Comparison of ENCODE assay signal across 2 cellular contexts in genomic region chr19:39168258-39169142, GRCh38.
TF ChIP-seq lines count a peak whose summit lies in the region.

No MANE protein-coding gene starts in this region.

TF ChIP-seq in HEK293, 187 proteins besides CTCF, POLR2A, EP300 and RAD21:
- TF ChIP-seq GLIS2 (tag by site-specific recombination; IDR thresholded peaks at IDR 0.05), result peak; percentile 70
- TF ChIP-seq AEBP2 (tag by site-specific recombination; IDR thresholded peaks at IDR 0.05; ENCODE audit: borderline replicate concordance), result no peak
- no peak for TF ChIP-seq ZNF549 (tag by site-specific recombination; IDR thresholded peaks at IDR 0.05)
- TF ChIP-seq BCL11A (tag by site-specific recombination; IDR thresholded peaks at IDR 0.05; ENCODE audit: low read depth), result 0 out of 2 replicates have a peak, but pooled peaks have one; percentile 0
- no peak for TF ChIP-seq ZNF510 (tag by site-specific recombination; IDR thresholded peaks at IDR 0.05; ENCODE audit: insufficient replicate concordance)
- no peak for TF ChIP-seq ATF2 (tag by site-specific recombination; IDR thresholded peaks at IDR 0.05; ENCODE audit: low read depth)
- no peak for TF ChIP-seq GLIS1 (tag by site-specific recombination; IDR thresholded peaks at IDR 0.05)
- no peak for TF ChIP-seq KLF16 (tag by site-specific recombination; IDR thresholded peaks at IDR 0.05)
- no peak for TF ChIP-seq ZNF155 (tag by site-specific recombination; IDR thresholded peaks at IDR 0.05)
- no peak for TF ChIP-seq EGR2 (tag by site-specific recombination; IDR thresholded peaks at IDR 0.05; ENCODE audit: low read depth)
- no peak for TF ChIP-seq ZNF214 (tag by site-specific recombination; IDR thresholded peaks at IDR 0.05; ENCODE audit: borderline replicate concordance)
- TF ChIP-seq ZNF692 (tag by site-specific recombination; IDR thresholded peaks at IDR 0.05), result peak; percentile 20; the same call in 1 of the 2 replicates
- TF ChIP-seq FEZF1 (tag by site-specific recombination; IDR thresholded peaks at IDR 0.05), result no peak
- TF ChIP-seq SP2 (tag by site-specific recombination; IDR thresholded peaks at IDR 0.05), result no peak
- no peak for TF ChIP-seq ZNF169 (tag by site-specific recombination; IDR thresholded peaks at IDR 0.05)
- TF ChIP-seq ZNF423 (tag by site-specific recombination; IDR thresholded peaks at IDR 0.05), result 0 out of 2 replicates have a peak, but pooled peaks have one; percentile 9
- TF ChIP-seq RBAK (tag by site-specific recombination; IDR thresholded peaks at IDR 0.05), result no peak
- TF ChIP-seq TRIM28 (IDR thresholded peaks at IDR 0.05; ENCODE audit: borderline replicate concordance, low read length), result no peak
- TF ChIP-seq SCRT2 (tag by site-specific recombination; IDR thresholded peaks at IDR 0.05), result no peak
- no peak for TF ChIP-seq ZNF37A (tag by site-specific recombination; IDR thresholded peaks at IDR 0.05)
- no peak for TF ChIP-seq ZNF555 (tag by site-specific recombination; conservative IDR thresholded peaks at IDR 0.05)
- no peak for TF ChIP-seq ZBTB17 (tag by site-specific recombination; IDR thresholded peaks at IDR 0.05)
- TF ChIP-seq ZNF558 (tag by site-specific recombination; IDR thresholded peaks at IDR 0.05), result no peak
- no peak for TF ChIP-seq MYNN (tag by site-specific recombination; IDR thresholded peaks at IDR 0.05; ENCODE audit: borderline replicate concordance)
- no peak for TF ChIP-seq ZNF830 (tag by site-specific recombination; IDR thresholded peaks at IDR 0.05; ENCODE audit: low read depth)
- no peak for TF ChIP-seq ZNF202 (tag by site-specific recombination; IDR thresholded peaks at IDR 0.05; ENCODE audit: borderline replicate concordance)
- no peak for TF ChIP-seq SETDB1 (IDR thresholded peaks at IDR 0.05; ENCODE audit: insufficient read length, low read length)
- TF ChIP-seq ZNF626 (tag by site-specific recombination; IDR thresholded peaks at IDR 0.05), result no peak

TF ChIP-seq in H1, 55 proteins besides CTCF, POLR2A, EP300 and RAD21:
- no peak for TF ChIP-seq SIRT6 (IDR thresholded peaks at IDR 0.05; ENCODE audit: low read length)
- no peak for TF ChIP-seq YY1 (IDR thresholded peaks at IDR 0.05; ENCODE audit: low read depth, low read length)
- TF ChIP-seq KDM4A (IDR thresholded peaks at IDR 0.05; ENCODE audit: low read depth, low read length, severe bottlenecking), result no peak
- no peak for TF ChIP-seq JUND (IDR thresholded peaks at IDR 0.05; ENCODE audit: low read length)
- no peak for TF ChIP-seq CTBP2 (IDR thresholded peaks at IDR 0.05; ENCODE audit: borderline replicate concordance, insufficient read depth, insufficient read length, low read length)
